Comparison of ENCODE assay signal across 3 cellular contexts in genomic region chr12:74665690-74666089, GRCh38.
"Had no signal": no experiment of that assay in that cellular context is flagged by ENCODE, and none has a peak within 500 bp of the region (broad histone marks: within the 10 kb centered on the region; RNA-seq: fewer than 3 reads in every experiment).

No MANE protein-coding gene starts in this region.

- ATAC-seq: GM12878 had no signal

- DNase-seq: GDM1, GF-D8 had no signal

- H3K4me3 ChIP-seq: GM12878 had no signal
